Comparison of ENCODE assay signal across 8 cellular contexts in the genomic region with DNA sequence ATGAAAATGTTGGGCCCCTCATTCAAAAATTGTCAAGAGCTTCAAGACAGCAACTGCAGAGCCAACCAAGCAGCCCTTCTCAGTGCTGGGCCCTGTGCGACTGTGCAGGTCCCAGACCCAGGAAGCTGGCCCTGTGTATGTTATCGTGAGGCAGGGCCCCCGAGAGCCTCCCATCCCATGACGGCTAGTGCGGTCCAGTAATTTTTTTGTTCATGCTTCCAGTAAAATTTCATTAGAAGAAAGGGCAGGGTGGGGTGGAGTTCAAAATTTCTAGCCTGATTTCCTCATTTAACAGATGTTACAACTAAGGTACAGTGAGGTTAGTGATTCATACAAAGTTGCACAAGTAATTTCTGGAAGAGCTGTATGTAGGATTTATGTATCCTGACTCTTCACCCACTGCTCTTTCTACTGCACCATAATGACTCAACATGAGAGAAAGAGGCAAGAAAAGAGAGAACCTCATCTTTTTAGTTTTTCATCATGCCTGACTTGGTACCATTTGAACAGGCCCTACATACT.
A peak's percentile ranks its signal among the peaks of the same experiment; 100 is the strongest.
DNase-seq lines count a peak whose midpoint lies in the region; ATAC-seq and TF ChIP-seq lines count a peak whose summit lies in the region.

No MANE protein-coding gene starts in this region.

- TF ChIP-seq POLR2A in heart left ventricle (IDR thresholded peaks at IDR 0.05) (no peak), esophagus squamous epithelium (IDR thresholded peaks at IDR 0.05) (no peak)

- peak; percentile 11 for DNase-seq in GM10248 (ENCODE audit: extremely low spot score)
- peak; percentile 37 for DNase-seq in SKM-1 (lab: John Stamatoyannopoulos, UW; ENCODE audit: unreplicated experiment)
- peak in 1 of 5 donors; percentile 42 for DNase-seq in heart left ventricle
- DNase-seq in upper lobe of right lung, result peak; percentile 68
- DNase-seq in NCI-H2081 treated with DMSO at 0.1 percent for 48 hours (lab: John Stamatoyannopoulos, UW), result no peak
- no peak for DNase-seq in caudate nucleus (lab: John Stamatoyannopoulos, UW)
- no peak for DNase-seq in esophagus squamous epithelium (lab: John Stamatoyannopoulos, UW)

- H3K36me3 ChIP-seq in heart left ventricle, result peaks cover 0 to 61% (median 32%) of the 10 kb centered on the region in 9 donors
- peaks cover 11% of the 10 kb centered on the region for H3K36me3 ChIP-seq in upper lobe of right lung
- H3K36me3 ChIP-seq in esophagus squamous epithelium, result no peaks in the 10 kb centered on the region

- intact Hi-C loops in heart left ventricle (cut with DNase I) (no loop called here), upper lobe of right lung (cut with DNase I) (no loop called here), esophagus squamous epithelium (cut with DNase I) (no loop called here)

- H3K27ac ChIP-seq in heart left ventricle (peak overlapping the region in 3 of 12 donors; percentile 49 to 79 (median 52)), upper lobe of right lung (peak overlapping the region; percentile 59), caudate nucleus (ENCODE audit: low read depth, low read length) (no peak overlapping the region), esophagus squamous epithelium (peak overlapping the region in 2 of 4 donors; percentile 49 to 75)

- H3K4me3 ChIP-seq in heart left ventricle (no peak overlapping the region), upper lobe of right lung (no peak overlapping the region), esophagus squamous epithelium (no peak overlapping the region)

- CTCF ChIA-PET in GM10248 (lab: Yijun Ruan, JAX), result interaction anchor here (1.0 to 1.5 kb wide), 6 partner anchors 11 to 94 kb away, joined by 3 to 5 read pairs (median 4); no protein-coding TSS in a partner anchor

- WGBS in heart left ventricle, 4 donors, result 87 to 93% (median 92%) methylated on average over 5 of the region's 5 CpGs
- 48% methylated on average over 5 of the region's 5 CpGs; no CpG with 5 or more reads in 1 of the 2 donors for WGBS in esophagus squamous epithelium, 2 donors

- H3K27me3 ChIP-seq in heart left ventricle (no peaks in the 10 kb centered on the region), upper lobe of right lung (no peaks in the 10 kb centered on the region), esophagus squamous epithelium (no peaks in the 10 kb centered on the region)

- POLR2A ChIA-PET in GM10248 (lab: Yijun Ruan, JAX), result no interaction called here

- peak; percentile 76 for ATAC-seq in HG02571 (IDR thresholded peaks at IDR 0.05; ENCODE audit: unreplicated experiment)
- peak in 3 of 4 donors; percentile 17 to 91 (median 89) for ATAC-seq in heart left ventricle
- ATAC-seq in upper lobe of right lung, result peak; percentile 88

- TF ChIP-seq CTCF in GM10248 (IDR thresholded peaks at IDR 0.05; ENCODE audit: control extremely low read depth, extremely low read depth, low read depth, missing control alignments) (no peak), heart left ventricle (IDR thresholded peaks at IDR 0.05) (no peak), upper lobe of right lung (IDR thresholded peaks at IDR 0.05) (no peak), esophagus squamous epithelium (IDR thresholded peaks at IDR 0.05) (no peak)

- H3K9me3 ChIP-seq in heart left ventricle (peaks cover 0 to 3% (median 0%) of the 10 kb centered on the region in 12 donors), upper lobe of right lung (no peaks in the 10 kb centered on the region), esophagus squamous epithelium (no peaks in the 10 kb centered on the region)

- H3K4me1 ChIP-seq in heart left ventricle (peaks cover 0 to 38% (median 4%) of the 10 kb centered on the region in 12 donors), upper lobe of right lung (peaks cover 19% of the 10 kb centered on the region), esophagus squamous epithelium (peaks cover 0 to 11% (median 10%) of the 10 kb centered on the region in 3 donors)

Comparison
In these comparisons a context has a peak if more than half of its experiments do, and no peak if none do; other contexts are left out.
1. DNase-seq: peak in GM10248 (single experiment), SKM-1 (single experiment) and upper lobe of right lung (single experiment); none in NCI-H2081 treated with DMSO at 0.1 percent for 48 hours (single experiment), caudate nucleus (0 of 61) and esophagus squamous epithelium (single experiment).
2. Peak in every context shown above with its lines, with median percentiles within 50 percentile points of each other: ATAC-seq.